In genomic region chr6:157757430-157758403, GRCh38 we compare ENCODE assay signal across 13 cellular contexts.
DNase-seq lines count a peak whose midpoint lies in the region; ATAC-seq, FAIRE-seq and TF ChIP-seq lines count a peak whose summit lies in the region.
"Had no signal": no experiment of that assay in that cellular context is flagged by ENCODE, and none has a peak within 500 bp of the region (broad histone marks: within the 10 kb centered on the region; RNA-seq: fewer than 3 reads in every experiment).

No MANE protein-coding gene starts in this region.

- H3K4me1 ChIP-seq in HepG2 (ENCODE audit: insufficient read depth, low read length) (peaks cover 66% of the 10 kb centered on the region), thoracic aorta (ENCODE audit: control insufficient read depth in 1 of 2, low read depth in 2 of 2) (peaks cover 27 to 44% of the 10 kb centered on the region in 2 donors)
- H3K4me1 ChIP-seq: parathyroid adenoma had no signal

- TF ChIP-seq CTCF in HepG2 (CRISPR knock-in tag; IDR thresholded peaks at IDR 0.05) (no peak), thoracic aorta (IDR thresholded peaks at IDR 0.05) (no peak)

- H3K4me3 ChIP-seq in HepG2 (replicated peaks in 1 of 3; ENCODE audit: insufficient read depth in 1 of 3, low read depth in 2 of 3, low read length in 3 of 3) = no peak overlapping the region
- no peak overlapping the region for H3K4me3 ChIP-seq in thoracic aorta

- peak overlapping the region; percentile 74 for H3K4me2 ChIP-seq in HepG2 (ENCODE audit: low read depth, low read length)

- in situ Hi-C loops in HepG2 (cut with HindIII; ENCODE audit: extremely low pct_ligation_motif_present, low pct_unique_long_range_greater_than_20kb) = loop anchor here (5.0 kb wide), 2 partner anchors 115 to 190 kb away; no protein-coding TSS in a partner anchor

- no peak for FAIRE-seq in HepG2 (lab: Jason Lieb, UNC)
- FAIRE-seq in frontal cortex (lab: Jason Lieb, UNC) = no peak

- H3K27me3 Mint-ChIP-seq in activated CD4-positive, alpha-beta memory T cell treated with anti-CD3 and anti-CD28 coated beads for 36 hours = no peaks in the 10 kb centered on the region

- peak overlapping the region; percentile 9 for H3K4me3 Mint-ChIP-seq in activated CD4-positive, alpha-beta memory T cell treated with anti-CD3 and anti-CD28 coated beads for 36 hours

- peaks cover 91% of the 10 kb centered on the region for H3K4me1 Mint-ChIP-seq in activated CD4-positive, alpha-beta memory T cell treated with anti-CD3 and anti-CD28 coated beads for 36 hours (ENCODE audit: low read depth)

- no peak for TF ChIP-seq RAD21 in HepG2 (CRISPR knock-in tag; IDR thresholded peaks at IDR 0.05)

- ATAC-seq in activated naive CD4-positive, alpha-beta T cell treated with anti-CD3 and anti-CD28 coated beads, Interleukin-2, amount 50 U/mL, for 72 hours = no peak
- ATAC-seq in HepG2 (no peak), thoracic aorta (ENCODE audit: insufficient number of reproducible peaks, low FRiP score, low read depth) (no peak)

- no TSS peak for BruUV-seq in HepG2 (replicated peaks; lab: Mats Ljungman, UMichigan)

- H3K9ac ChIP-seq in HepG2 (ENCODE audit: insufficient read depth, low read depth, low read length) = no peak overlapping the region
- H3K9ac ChIP-seq: parathyroid adenoma had no signal

- no peak for TF ChIP-seq POLR2A in HepG2 (IDR thresholded peaks at IDR 0.05; ENCODE audit: insufficient read depth in 1 of 2, low read depth in 2 of 2, low read length in 2 of 2)

- 74% methylated on average over 7 of the region's 7 CpGs for WGBS in HepG2 (ENCODE audit: low lambda C conversion rate)

- DNase-seq in activated naive CD4-positive, alpha-beta T cell treated with anti-CD3 and anti-CD28 coated beads, Interleukin-2, amount 50 U/mL, for 72 hours (ENCODE audit: low spot score in 2 of 2) = no peak
- DNase-seq in activated naive CD4-positive, alpha-beta T cell treated with Interleukin-2 at 50 U/mL for 16 hours = no peak
- DNase-seq in activated CD4-positive, alpha-beta memory T cell treated with anti-CD3 and anti-CD28 coated beads for 36 hours = peak; percentile 47
- no peak for DNase-seq in HepG2 (ENCODE audit: low spot score)
- DNase-seq in thoracic aorta (ENCODE audit: low spot score) = no peak
- no peak for DNase-seq in HuH-7.5 (ENCODE audit: low spot score)
- DNase-seq in NCI-H524 (lab: John Stamatoyannopoulos, UW) = no peak
- DNase-seq in frontal cortex (ENCODE audit: low spot score in 2 of 2) = no peak
- DNase-seq: activated gamma-delta T cell; central memory CD4-positive, alpha-beta T cell; DND-41 had no signal

- no peaks in the 10 kb centered on the region for H3K79me2 ChIP-seq in HepG2 (ENCODE audit: insufficient read depth, low read length)
- H3K79me2 ChIP-seq: parathyroid adenoma had no signal

- no peaks in the 10 kb centered on the region for H3K9me3 Mint-ChIP-seq in activated naive CD4-positive, alpha-beta T cell treated with anti-CD3 and anti-CD28 coated beads, Interleukin-2, amount 50 U/mL, for 72 hours
- peaks cover 4% of the 10 kb centered on the region for H3K9me3 Mint-ChIP-seq in activated CD4-positive, alpha-beta memory T cell treated with anti-CD3 and anti-CD28 coated beads for 36 hours

- CTCF ChIA-PET in activated CD4-positive, alpha-beta memory T cell treated with anti-CD3 and anti-CD28 coated beads for 36 hours (lab: Charles Lee) = interaction anchor here (0.6 to 11.7 kb wide), 32 partner anchors 11 to 443 kb away, joined by 3 to 172 read pairs (median 4); no protein-coding TSS in a partner anchor
- CTCF ChIA-PET in HepG2 (lab: Yijun Ruan, JAX; ENCODE audit: low intra/inter-chr PET ratio, low total read pairs) = interaction anchor here (1.2 to 1.9 kb wide), 6 partner anchors 44 to 443 kb away, joined by 3 to 31 read pairs (median 6); no protein-coding TSS in a partner anchor

- H3K9me3 ChIP-seq in HepG2 (ENCODE audit: low read length) (peaks cover 6% of the 10 kb centered on the region; the same call in 1 of the 2 replicates), thoracic aorta (no peaks in the 10 kb centered on the region)

- POLR2A ChIA-PET in activated CD4-positive, alpha-beta memory T cell treated with anti-CD3 and anti-CD28 coated beads for 36 hours (lab: Charles Lee) = no interaction called here
- POLR2A ChIA-PET in HepG2 (lab: Yijun Ruan, JAX) = interaction anchor here (1.0 to 1.6 kb wide), 3 partner anchors 30 to 374 kb away, joined by 4 to 10 read pairs (median 9); no protein-coding TSS in a partner anchor

- no peak overlapping the region for H3K27ac ChIP-seq in HepG2 (ENCODE audit: extremely low read length, insufficient read depth, low read length)
- H3K27ac ChIP-seq in thoracic aorta = peak overlapping the region; percentile 25 to 71
- H3K27ac ChIP-seq: parathyroid adenoma, SK-N-MC had no signal

- peaks cover 0 to 2% of the 10 kb centered on the region in 2 experiments; a peak in 2 of 5 replicates for H3K27me3 ChIP-seq in HepG2 (ENCODE audit: control insufficient read depth in 1 of 2, insufficient read depth in 2 of 2, low read length in 2 of 2)
- no peaks in the 10 kb centered on the region for H3K27me3 ChIP-seq in thoracic aorta (replicated peaks; ENCODE audit: insufficient read depth)

- H4K20me1 ChIP-seq in HepG2 (ENCODE audit: insufficient read depth, low read length) = no peaks in the 10 kb centered on the region

- peak overlapping the region; percentile 46 to 90 for H3K27ac Mint-ChIP-seq in activated naive CD4-positive, alpha-beta T cell treated with anti-CD3 and anti-CD28 coated beads, Interleukin-2, amount 50 U/mL, for 72 hours
- H3K27ac Mint-ChIP-seq in activated CD4-positive, alpha-beta memory T cell treated with anti-CD3 and anti-CD28 coated beads for 36 hours = peak overlapping the region; percentile 55

- peaks cover 0 to 12% of the 10 kb centered on the region in 2 donors for H3K36me3 Mint-ChIP-seq in activated naive CD4-positive, alpha-beta T cell treated with anti-CD3 and anti-CD28 coated beads, Interleukin-2, amount 50 U/mL, for 72 hours
- peaks cover 2% of the 10 kb centered on the region for H3K36me3 Mint-ChIP-seq in activated CD4-positive, alpha-beta memory T cell treated with anti-CD3 and anti-CD28 coated beads for 36 hours

- H3K36me3 ChIP-seq in HepG2 (replicated peaks in 1 of 2; ENCODE audit: control insufficient read depth in 1 of 2, insufficient read depth in 2 of 2, low read length in 2 of 2) = no peaks in the 10 kb centered on the region
- H3K36me3 ChIP-seq in thoracic aorta = no peaks in the 10 kb centered on the region

- H2AFZ ChIP-seq in HepG2 (ENCODE audit: low read length) = no peak overlapping the region

- intact Hi-C loops in activated CD4-positive, alpha-beta memory T cell treated with anti-CD3 and anti-CD28 coated beads for 36 hours (cut with micrococcal nuclease) = loop anchor here (1.0 to 10.0 kb wide), 5 partner anchors 90 to 653 kb away; no protein-coding TSS in a partner anchor
- intact Hi-C loops in HepG2 (cut with micrococcal nuclease; ENCODE audit: unreplicated experiment) = loop anchor here (2.0 to 5.0 kb wide), 5 partner anchors 40 to 373 kb away; partner anchors contain the start of gene SNX9

- TF ChIP-seq EP300 in HepG2 (IDR thresholded peaks at IDR 0.05; ENCODE audit: low read depth in 2 of 2, low read length in 2 of 2) (no peak), HepG2 (CRISPR knock-in tag; IDR thresholded peaks at IDR 0.05; ENCODE audit: borderline replicate concordance) (no peak)

TF ChIP-seq in HepG2, 621 proteins besides CTCF, POLR2A, EP300 and RAD21 (continues in another document):
- TF ChIP-seq JUNB (CRISPR knock-in tag; IDR thresholded peaks at IDR 0.05; ENCODE audit: borderline replicate concordance) (no peak), HNF4A (CRISPR knock-in tag; IDR thresholded peaks at IDR 0.05) (no peak), ZBTB26 (CRISPR knock-in tag; IDR thresholded peaks at IDR 0.05; ENCODE audit: borderline replicate concordance) (no peak), ZNF614 (CRISPR knock-in tag; IDR thresholded peaks at IDR 0.05; ENCODE audit: borderline replicate concordance) (no peak), ZNF3 (CRISPR knock-in tag; IDR thresholded peaks at IDR 0.05) (0 out of 2 replicates have a peak, but pooled peaks have one; percentile 16), TEAD3 (CRISPR knock-in tag; optimal IDR thresholded peaks at IDR 0.05; ENCODE audit: borderline replicate concordance) (no peak), ZNF503 (CRISPR knock-in tag; IDR thresholded peaks at IDR 0.05) (no peak)
